Comparison of ENCODE assay signal across 8 cellular contexts in genomic region chr14:66359500-66359899, GRCh38.
A peak's percentile ranks its signal among the peaks of the same experiment; 100 is the strongest.
DNase-seq lines count a peak whose midpoint lies in the region; ATAC-seq and TF ChIP-seq lines count a peak whose summit lies in the region.

No MANE protein-coding gene starts in this region.

- peak; percentile 79 for TF ChIP-seq RAD21 in Ishikawa (IDR thresholded peaks at IDR 0.05; ENCODE audit: low read depth)

- H3K4me3 ChIP-seq in OCI-LY3 (ENCODE audit: low read length) (no peak overlapping the region), mucosa of descending colon (no peak overlapping the region)

- intact Hi-C loops in mucosa of descending colon (cut with DNase I, micrococcal nuclease), result no loop called here

- no peaks in the 10 kb centered on the region for H3K79me2 ChIP-seq in OCI-LY3 (ENCODE audit: low read length)

- H3K36me3 ChIP-seq in OCI-LY3 (replicated peaks; ENCODE audit: low read depth, low read length) (no peaks in the 10 kb centered on the region), mucosa of descending colon (ENCODE audit: low read depth) (no peaks in the 10 kb centered on the region)

- H3K27me3 ChIP-seq in OCI-LY3 (ENCODE audit: low read depth, low read length), result peaks cover 19% of the 10 kb centered on the region

- no peak overlapping the region for H3K27ac ChIP-seq in OCI-LY3 (ENCODE audit: low read length)

- H2AFZ ChIP-seq in OCI-LY3 (ENCODE audit: low read depth, low read length), result no peak overlapping the region

- peak; percentile 69 for TF ChIP-seq CTCF in OCI-LY3 (IDR thresholded peaks at IDR 0.05; ENCODE audit: low read depth, low read length)
- peak; percentile 12 for TF ChIP-seq CTCF in mucosa of descending colon (IDR thresholded peaks at IDR 0.05)

- H3K9me3 ChIP-seq in OCI-LY3 (ENCODE audit: insufficient read depth, low read length), result no peaks in the 10 kb centered on the region
- no peaks in the 10 kb centered on the region for H3K9me3 ChIP-seq in mucosa of descending colon

- ATAC-seq in mucosa of descending colon, result peak; percentile 26

- H3K9ac ChIP-seq in OCI-LY3 (ENCODE audit: low read length), result no peak overlapping the region

- no peak for TF ChIP-seq EP300 in Ishikawa (IDR thresholded peaks at IDR 0.05; ENCODE audit: borderline replicate concordance)

- H4K20me1 ChIP-seq in OCI-LY3 (ENCODE audit: insufficient read depth, low read length), result no peaks in the 10 kb centered on the region

- DNase-seq in activated gamma-delta T cell treated with Interleukin-2 at 50 U/mL for 16 hours, result peak; percentile 5
- DNase-seq in activated gamma-delta T cell (lab: John Stamatoyannopoulos, UW), result no peak
- peak; percentile 80 for DNase-seq in dermis blood vessel endothelial cell
- no peak for DNase-seq in mucosa of descending colon
- DNase-seq in islet precursor cell, result no peak
- no peak for DNase-seq in activated CD8-positive, alpha-beta memory T cell treated with anti-CD3 and anti-CD28 coated beads, Interleukin-2, amount 50 U/mL, for 48 hours

- no peak overlapping the region for H3K4me2 ChIP-seq in OCI-LY3 (ENCODE audit: low read length)

- H3K4me1 ChIP-seq in OCI-LY3 (ENCODE audit: low read length), result peaks cover under 1% of the 10 kb centered on the region; the same call in 1 of the 2 replicates
- no peaks in the 10 kb centered on the region for H3K4me1 ChIP-seq in mucosa of descending colon (ENCODE audit: low read depth)

TF ChIP-seq in Ishikawa, 13 proteins besides CTCF, POLR2A, EP300 and RAD21:
- TF ChIP-seq, protein P1, sequence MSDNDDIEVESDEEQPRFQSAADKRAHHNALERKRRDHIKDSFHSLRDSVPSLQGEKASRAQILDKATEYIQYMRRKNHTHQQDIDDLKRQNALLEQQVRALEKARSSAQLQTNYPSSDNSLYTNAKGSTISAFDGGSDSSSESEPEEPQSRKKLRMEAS (IDR thresholded peaks at IDR 0.05), result no peak
- no peak for TF ChIP-seq YY1 (IDR thresholded peaks at IDR 0.05; ENCODE audit: low read depth)
- TF ChIP-seq FOXM1 (IDR thresholded peaks at IDR 0.05; ENCODE audit: borderline replicate concordance, low read depth), result no peak
- TF ChIP-seq CEBPB (IDR thresholded peaks at IDR 0.05), result no peak
- TF ChIP-seq TAF1 (IDR thresholded peaks at IDR 0.05; ENCODE audit: low read depth), result no peak
- no peak for TF ChIP-seq REST (IDR thresholded peaks at IDR 0.05; ENCODE audit: low read depth)
- no peak for TF ChIP-seq NFIC (IDR thresholded peaks at IDR 0.05)
- no peak for TF ChIP-seq ZBTB7A (IDR thresholded peaks at IDR 0.05; ENCODE audit: low read depth)

Comparison
In these comparisons a context has a peak if more than half of its experiments do, and no peak if none do; other contexts are left out.
1. DNase-seq: peak in activated gamma-delta T cell treated with Interleukin-2 at 50 U/mL for 16 hours (single experiment) and dermis blood vessel endothelial cell (single experiment); none in activated gamma-delta T cell (single experiment), mucosa of descending colon (0 of 3), islet precursor cell (single experiment) and activated CD8-positive, alpha-beta memory T cell treated with anti-CD3 and anti-CD28 coated beads, Interleukin-2, amount 50 U/mL, for 48 hours (single experiment).